In the genomic region with DNA sequence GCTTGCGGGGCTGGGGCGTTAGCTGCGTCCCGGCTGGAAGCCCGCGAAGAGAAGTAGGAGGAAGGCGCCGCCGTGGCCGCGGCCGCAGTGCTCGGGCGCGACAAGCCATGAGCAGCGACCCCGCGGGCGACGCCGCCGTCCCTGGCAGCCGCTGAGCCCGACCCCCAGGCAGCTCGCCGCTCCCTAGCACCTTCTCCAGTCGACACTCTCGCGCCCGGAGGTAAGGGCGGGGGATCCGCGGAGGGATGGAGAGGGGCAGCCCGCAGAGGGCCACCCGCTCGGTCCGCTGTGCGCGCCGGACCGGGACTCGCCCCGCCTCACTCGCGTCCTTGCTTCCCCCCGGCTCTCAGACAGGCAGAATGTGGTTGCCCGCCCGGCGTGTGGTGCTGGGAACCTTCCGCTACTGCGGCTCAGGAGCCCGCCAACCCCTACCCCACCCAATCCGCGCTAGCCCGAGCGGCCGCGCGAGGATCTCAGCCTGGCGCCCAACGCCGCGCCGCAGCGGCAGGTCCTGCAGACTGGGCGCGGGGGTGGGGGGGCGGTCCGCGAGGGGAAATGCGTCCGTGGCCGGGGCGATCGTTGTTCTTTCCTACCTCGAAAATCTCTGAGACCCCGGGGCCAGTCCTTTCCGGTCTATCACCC, we compare ENCODE assay signal across 1 cellular context.
TF ChIP-seq lines count a peak whose summit lies in the region.

A gene (plus strand): TSS at position 18 of the 642 bp plus-strand sequence. CDS start 53,354 bp downstream, outside the sequence.

TF ChIP-seq in GM12878, 131 proteins besides CTCF, POLR2A, EP300 and RAD21 (continued from another document and continues in another):
- TF ChIP-seq, protein P1, sequence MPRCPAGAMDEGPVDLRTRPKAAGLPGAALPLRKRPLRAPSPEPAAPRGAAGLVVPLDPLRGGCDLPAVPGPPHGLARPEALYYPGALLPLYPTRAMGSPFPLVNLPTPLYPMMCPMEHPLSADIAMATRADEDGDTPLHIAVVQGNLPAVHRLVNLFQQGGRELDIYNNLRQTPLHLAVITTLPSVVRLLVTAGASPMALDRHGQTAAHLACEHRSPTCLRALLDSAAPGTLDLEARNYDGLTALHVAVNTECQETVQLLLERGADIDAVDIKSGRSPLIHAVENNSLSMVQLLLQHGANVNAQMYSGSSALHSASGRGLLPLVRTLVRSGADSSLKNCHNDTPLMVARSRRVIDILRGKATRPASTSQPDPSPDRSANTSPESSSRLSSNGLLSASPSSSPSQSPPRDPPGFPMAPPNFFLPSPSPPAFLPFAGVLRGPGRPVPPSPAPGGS (IDR thresholded peaks at IDR 0.05; ENCODE audit: borderline replicate concordance, insufficient read depth, low read depth, low read length, poor library complexity, severe bottlenecking): no peak
- TF ChIP-seq, protein P2, sequence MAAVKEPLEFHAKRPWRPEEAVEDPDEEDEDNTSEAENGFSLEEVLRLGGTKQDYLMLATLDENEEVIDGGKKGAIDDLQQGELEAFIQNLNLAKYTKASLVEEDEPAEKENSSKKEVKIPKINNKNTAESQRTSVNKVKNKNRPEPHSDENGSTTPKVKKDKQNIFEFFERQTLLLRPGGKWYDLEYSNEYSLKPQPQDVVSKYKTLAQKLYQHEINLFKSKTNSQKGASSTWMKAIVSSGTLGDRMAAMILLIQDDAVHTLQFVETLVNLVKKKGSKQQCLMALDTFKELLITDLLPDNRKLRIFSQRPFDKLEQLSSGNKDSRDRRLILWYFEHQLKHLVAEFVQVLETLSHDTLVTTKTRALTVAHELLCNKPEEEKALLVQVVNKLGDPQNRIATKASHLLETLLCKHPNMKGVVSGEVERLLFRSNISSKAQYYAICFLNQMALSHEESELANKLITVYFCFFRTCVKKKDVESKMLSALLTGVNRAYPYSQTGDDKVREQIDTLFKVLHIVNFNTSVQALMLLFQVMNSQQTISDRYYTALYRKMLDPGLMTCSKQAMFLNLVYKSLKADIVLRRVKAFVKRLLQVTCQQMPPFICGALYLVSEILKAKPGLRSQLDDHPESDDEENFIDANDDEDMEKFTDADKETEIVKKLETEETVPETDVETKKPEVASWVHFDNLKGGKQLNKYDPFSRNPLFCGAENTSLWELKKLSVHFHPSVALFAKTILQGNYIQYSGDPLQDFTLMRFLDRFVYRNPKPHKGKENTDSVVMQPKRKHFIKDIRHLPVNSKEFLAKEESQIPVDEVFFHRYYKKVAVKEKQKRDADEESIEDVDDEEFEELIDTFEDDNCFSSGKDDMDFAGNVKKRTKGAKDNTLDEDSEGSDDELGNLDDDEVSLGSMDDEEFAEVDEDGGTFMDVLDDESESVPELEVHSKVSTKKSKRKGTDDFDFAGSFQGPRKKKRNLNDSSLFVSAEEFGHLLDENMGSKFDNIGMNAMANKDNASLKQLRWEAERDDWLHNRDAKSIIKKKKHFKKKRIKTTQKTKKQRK (IDR thresholded peaks at IDR 0.05; ENCODE audit: low read depth, low read length): no peak
- TF ChIP-seq MXI1 (IDR thresholded peaks at IDR 0.05; ENCODE audit: low read depth, low read length) (no peak), BMI1 (IDR thresholded peaks at IDR 0.05; ENCODE audit: borderline replicate concordance) (no peak), GABPA (IDR thresholded peaks at IDR 0.05; ENCODE audit: low read depth) (no peak), RFX5 (IDR thresholded peaks at IDR 0.05; ENCODE audit: low read depth, low read length) (no peak), SMC3 (IDR thresholded peaks at IDR 0.05; ENCODE audit: borderline replicate concordance, low read length) (no peak), SMARCA5 (IDR thresholded peaks at IDR 0.05) (0 out of 2 replicates have a peak, but pooled peaks have one; percentile 12), MTA2 (IDR thresholded peaks at IDR 0.05; ENCODE audit: low read depth) (no peak), ESRRA (IDR thresholded peaks at IDR 0.05; ENCODE audit: low read length) (no peak), IKZF2 (IDR thresholded peaks at IDR 0.05) (no peak; a peak in 1 of 4 replicates), ZZZ3 (IDR thresholded peaks at IDR 0.05; ENCODE audit: control insufficient read depth, insufficient read length, low read depth) (no peak), CREB1 (IDR thresholded peaks at IDR 0.05; ENCODE audit: low read depth) (no peak), KLF5 (IDR thresholded peaks at IDR 0.05; ENCODE audit: partially characterized antibody) (no peak), ZNF24 (IDR thresholded peaks at IDR 0.05) (no peak), ZNF217 (IDR thresholded peaks at IDR 0.05) (no peak), CBX3 (IDR thresholded peaks at IDR 0.05; ENCODE audit: borderline replicate concordance, low read depth) (no peak), RCOR1 (conservative IDR thresholded peaks at IDR 0.05; ENCODE audit: low read depth, low read length) (no peak), ZNF274 (IDR thresholded peaks at IDR 0.05; ENCODE audit: insufficient read depth, insufficient read length) (no peak), NFYA (IDR thresholded peaks at IDR 0.05; ENCODE audit: borderline replicate concordance, low read depth, low read length) (no peak), KAT2A (conservative IDR thresholded peaks at IDR 0.05; ENCODE audit: control insufficient read depth, low read depth, low read length) (no peak), ZNF384 (IDR thresholded peaks at IDR 0.05; ENCODE audit: borderline replicate concordance, low read depth, low read length) (no peak), NBN (IDR thresholded peaks at IDR 0.05) (no peak; the same call in 1 of the 2 replicates), SMAD1 (IDR thresholded peaks at IDR 0.05; ENCODE audit: low read depth, partially characterized antibody) (no peak)
- TF ChIP-seq, protein P3, sequence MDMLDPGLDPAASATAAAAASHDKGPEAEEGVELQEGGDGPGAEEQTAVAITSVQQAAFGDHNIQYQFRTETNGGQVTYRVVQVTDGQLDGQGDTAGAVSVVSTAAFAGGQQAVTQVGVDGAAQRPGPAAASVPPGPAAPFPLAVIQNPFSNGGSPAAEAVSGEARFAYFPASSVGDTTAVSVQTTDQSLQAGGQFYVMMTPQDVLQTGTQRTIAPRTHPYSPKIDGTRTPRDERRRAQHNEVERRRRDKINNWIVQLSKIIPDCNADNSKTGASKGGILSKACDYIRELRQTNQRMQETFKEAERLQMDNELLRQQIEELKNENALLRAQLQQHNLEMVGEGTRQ (IDR thresholded peaks at IDR 0.05; ENCODE audit: borderline replicate concordance, low read depth, low read length): no peak
- TF ChIP-seq, protein P4, sequence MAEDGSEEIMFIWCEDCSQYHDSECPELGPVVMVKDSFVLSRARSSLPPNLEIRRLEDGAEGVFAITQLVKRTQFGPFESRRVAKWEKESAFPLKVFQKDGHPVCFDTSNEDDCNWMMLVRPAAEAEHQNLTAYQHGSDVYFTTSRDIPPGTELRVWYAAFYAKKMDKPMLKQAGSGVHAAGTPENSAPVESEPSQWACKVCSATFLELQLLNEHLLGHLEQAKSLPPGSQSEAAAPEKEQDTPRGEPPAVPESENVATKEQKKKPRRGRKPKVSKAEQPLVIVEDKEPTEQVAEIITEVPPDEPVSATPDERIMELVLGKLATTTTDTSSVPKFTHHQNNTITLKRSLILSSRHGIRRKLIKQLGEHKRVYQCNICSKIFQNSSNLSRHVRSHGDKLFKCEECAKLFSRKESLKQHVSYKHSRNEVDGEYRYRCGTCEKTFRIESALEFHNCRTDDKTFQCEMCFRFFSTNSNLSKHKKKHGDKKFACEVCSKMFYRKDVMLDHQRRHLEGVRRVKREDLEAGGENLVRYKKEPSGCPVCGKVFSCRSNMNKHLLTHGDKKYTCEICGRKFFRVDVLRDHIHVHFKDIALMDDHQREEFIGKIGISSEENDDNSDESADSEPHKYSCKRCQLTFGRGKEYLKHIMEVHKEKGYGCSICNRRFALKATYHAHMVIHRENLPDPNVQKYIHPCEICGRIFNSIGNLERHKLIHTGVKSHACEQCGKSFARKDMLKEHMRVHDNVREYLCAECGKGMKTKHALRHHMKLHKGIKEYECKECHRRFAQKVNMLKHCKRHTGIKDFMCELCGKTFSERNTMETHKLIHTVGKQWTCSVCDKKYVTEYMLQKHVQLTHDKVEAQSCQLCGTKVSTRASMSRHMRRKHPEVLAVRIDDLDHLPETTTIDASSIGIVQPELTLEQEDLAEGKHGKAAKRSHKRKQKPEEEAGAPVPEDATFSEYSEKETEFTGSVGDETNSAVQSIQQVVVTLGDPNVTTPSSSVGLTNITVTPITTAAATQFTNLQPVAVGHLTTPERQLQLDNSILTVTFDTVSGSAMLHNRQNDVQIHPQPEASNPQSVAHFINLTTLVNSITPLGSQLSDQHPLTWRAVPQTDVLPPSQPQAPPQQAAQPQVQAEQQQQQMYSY (CRISPR knock-in tag; IDR thresholded peaks at IDR 0.05): no peak
- TF ChIP-seq, protein P5, sequence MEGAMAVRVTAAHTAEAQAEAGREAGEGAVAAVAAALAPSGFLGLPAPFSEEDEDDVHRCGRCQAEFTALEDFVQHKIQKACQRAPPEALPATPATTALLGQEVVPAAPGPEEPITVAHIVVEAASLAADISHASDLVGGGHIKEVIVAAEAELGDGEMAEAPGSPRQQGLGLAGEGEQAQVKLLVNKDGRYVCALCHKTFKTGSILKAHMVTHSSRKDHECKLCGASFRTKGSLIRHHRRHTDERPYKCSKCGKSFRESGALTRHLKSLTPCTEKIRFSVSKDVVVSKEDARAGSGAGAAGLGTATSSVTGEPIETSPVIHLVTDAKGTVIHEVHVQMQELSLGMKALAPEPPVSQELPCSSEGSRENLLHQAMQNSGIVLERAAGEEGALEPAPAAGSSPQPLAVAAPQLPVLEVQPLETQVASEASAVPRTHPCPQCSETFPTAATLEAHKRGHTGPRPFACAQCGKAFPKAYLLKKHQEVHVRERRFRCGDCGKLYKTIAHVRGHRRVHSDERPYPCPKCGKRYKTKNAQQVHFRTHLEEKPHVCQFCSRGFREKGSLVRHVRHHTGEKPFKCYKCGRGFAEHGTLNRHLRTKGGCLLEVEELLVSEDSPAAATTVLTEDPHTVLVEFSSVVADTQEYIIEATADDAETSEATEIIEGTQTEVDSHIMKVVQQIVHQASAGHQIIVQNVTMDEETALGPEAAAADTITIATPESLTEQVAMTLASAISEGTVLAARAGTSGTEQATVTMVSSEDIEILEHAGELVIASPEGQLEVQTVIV (IDR thresholded peaks at IDR 0.05; ENCODE audit: borderline replicate concordance, partially characterized antibody): no peak
- TF ChIP-seq, protein P6, sequence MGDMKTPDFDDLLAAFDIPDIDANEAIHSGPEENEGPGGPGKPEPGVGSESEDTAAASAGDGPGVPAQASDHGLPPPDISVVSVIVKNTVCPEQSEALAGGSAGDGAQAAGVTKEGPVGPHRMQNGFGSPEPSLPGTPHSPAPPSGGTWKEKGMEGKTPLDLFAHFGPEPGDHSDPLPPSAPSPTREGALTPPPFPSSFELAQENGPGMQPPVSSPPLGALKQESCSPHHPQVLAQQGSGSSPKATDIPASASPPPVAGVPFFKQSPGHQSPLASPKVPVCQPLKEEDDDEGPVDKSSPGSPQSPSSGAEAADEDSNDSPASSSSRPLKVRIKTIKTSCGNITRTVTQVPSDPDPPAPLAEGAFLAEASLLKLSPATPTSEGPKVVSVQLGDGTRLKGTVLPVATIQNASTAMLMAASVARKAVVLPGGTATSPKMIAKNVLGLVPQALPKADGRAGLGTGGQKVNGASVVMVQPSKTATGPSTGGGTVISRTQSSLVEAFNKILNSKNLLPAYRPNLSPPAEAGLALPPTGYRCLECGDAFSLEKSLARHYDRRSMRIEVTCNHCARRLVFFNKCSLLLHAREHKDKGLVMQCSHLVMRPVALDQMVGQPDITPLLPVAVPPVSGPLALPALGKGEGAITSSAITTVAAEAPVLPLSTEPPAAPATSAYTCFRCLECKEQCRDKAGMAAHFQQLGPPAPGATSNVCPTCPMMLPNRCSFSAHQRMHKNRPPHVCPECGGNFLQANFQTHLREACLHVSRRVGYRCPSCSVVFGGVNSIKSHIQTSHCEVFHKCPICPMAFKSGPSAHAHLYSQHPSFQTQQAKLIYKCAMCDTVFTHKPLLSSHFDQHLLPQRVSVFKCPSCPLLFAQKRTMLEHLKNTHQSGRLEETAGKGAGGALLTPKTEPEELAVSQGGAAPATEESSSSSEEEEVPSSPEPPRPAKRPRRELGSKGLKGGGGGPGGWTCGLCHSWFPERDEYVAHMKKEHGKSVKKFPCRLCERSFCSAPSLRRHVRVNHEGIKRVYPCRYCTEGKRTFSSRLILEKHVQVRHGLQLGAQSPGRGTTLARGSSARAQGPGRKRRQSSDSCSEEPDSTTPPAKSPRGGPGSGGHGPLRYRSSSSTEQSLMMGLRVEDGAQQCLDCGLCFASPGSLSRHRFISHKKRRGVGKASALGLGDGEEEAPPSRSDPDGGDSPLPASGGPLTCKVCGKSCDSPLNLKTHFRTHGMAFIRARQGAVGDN (IDR thresholded peaks at IDR 0.05): no peak
- TF ChIP-seq, protein P7, sequence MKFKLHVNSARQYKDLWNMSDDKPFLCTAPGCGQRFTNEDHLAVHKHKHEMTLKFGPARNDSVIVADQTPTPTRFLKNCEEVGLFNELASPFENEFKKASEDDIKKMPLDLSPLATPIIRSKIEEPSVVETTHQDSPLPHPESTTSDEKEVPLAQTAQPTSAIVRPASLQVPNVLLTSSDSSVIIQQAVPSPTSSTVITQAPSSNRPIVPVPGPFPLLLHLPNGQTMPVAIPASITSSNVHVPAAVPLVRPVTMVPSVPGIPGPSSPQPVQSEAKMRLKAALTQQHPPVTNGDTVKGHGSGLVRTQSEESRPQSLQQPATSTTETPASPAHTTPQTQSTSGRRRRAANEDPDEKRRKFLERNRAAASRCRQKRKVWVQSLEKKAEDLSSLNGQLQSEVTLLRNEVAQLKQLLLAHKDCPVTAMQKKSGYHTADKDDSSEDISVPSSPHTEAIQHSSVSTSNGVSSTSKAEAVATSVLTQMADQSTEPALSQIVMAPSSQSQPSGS (IDR thresholded peaks at IDR 0.05; ENCODE audit: low read length): no peak
- TF ChIP-seq, protein P8, sequence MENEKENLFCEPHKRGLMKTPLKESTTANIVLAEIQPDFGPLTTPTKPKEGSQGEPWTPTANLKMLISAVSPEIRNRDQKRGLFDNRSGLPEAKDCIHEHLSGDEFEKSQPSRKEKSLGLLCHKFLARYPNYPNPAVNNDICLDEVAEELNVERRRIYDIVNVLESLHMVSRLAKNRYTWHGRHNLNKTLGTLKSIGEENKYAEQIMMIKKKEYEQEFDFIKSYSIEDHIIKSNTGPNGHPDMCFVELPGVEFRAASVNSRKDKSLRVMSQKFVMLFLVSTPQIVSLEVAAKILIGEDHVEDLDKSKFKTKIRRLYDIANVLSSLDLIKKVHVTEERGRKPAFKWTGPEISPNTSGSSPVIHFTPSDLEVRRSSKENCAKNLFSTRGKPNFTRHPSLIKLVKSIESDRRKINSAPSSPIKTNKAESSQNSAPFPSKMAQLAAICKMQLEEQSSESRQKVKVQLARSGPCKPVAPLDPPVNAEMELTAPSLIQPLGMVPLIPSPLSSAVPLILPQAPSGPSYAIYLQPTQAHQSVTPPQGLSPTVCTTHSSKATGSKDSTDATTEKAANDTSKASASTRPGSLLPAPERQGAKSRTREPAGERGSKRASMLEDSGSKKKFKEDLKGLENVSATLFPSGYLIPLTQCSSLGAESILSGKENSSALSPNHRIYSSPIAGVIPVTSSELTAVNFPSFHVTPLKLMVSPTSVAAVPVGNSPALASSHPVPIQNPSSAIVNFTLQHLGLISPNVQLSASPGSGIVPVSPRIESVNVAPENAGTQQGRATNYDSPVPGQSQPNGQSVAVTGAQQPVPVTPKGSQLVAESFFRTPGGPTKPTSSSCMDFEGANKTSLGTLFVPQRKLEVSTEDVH (IDR thresholded peaks at IDR 0.05; ENCODE audit: low read depth, partially characterized antibody): no peak
- TF ChIP-seq, protein P9, sequence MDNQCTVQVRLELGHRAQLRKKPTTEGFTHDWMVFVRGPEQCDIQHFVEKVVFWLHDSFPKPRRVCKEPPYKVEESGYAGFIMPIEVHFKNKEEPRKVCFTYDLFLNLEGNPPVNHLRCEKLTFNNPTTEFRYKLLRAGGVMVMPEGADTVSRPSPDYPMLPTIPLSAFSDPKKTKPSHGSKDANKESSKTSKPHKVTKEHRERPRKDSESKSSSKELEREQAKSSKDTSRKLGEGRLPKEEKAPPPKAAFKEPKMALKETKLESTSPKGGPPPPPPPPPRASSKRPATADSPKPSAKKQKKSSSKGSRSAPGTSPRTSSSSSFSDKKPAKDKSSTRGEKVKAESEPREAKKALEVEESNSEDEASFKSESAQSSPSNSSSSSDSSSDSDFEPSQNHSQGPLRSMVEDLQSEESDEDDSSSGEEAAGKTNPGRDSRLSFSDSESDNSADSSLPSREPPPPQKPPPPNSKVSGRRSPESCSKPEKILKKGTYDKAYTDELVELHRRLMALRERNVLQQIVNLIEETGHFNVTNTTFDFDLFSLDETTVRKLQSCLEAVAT (IDR thresholded peaks at IDR 0.05): no peak
